In the genomic region with DNA sequence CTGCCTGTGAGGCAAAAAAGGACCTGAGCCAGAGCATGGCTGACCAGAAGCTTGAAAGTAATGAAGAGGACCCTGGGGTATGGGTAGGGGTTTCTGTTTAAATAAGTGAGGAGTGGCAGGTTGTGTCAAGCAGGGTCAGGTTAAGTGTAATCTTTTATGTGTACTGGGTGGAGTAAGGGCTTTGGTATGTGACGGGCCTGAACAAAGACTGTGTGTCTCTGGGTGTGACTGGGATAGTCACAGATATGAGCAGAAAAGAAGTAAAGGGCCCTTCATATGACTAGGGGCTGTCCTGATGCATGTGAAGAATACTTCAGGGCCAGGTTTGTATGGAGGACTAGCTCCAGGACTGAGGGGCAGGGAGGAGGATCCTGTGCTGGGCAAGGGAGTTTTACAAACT, we compare ENCODE assay signal across 30 cellular contexts.
"Had no signal": no experiment of that assay in that cellular context is flagged by ENCODE, and none has a peak within 500 bp of the region (broad histone marks: within the 10 kb centered on the region; RNA-seq: fewer than 3 reads in every experiment).

No MANE protein-coding gene starts in this region.

- H3K27me3 Mint-ChIP-seq: dendritic cell treated with granulocyte-macrophage colony-stimulating factor and Interleukin-4, amounts not matched to agents 40 ng/mL and 50 ng/mL, for 4 days had no signal

- H3K27ac ChIP-seq: lower lobe of right lung, skin epidermis, testis, transverse colon, uterus, VCaP had no signal

- H3K27me3 ChIP-seq: testis, transverse colon, uterus had no signal

- ATAC-seq: activated T-cell treated with anti-CD3 and anti-CD28 coated beads, Interleukin-2, amount 50 U/mL, for 72 hours; left lobe of liver; lower lobe of right lung; sciatic nerve; stimulated activated naive CD8-positive, alpha-beta T cell treated with anti-CD3 and anti-CD28 coated beads, Interleukin-15, Interleukin-2, amounts not matched to agents 100 U/mL and 50 U/mL, for 24 hours had no signal

- H3K36me3 Mint-ChIP-seq: immature natural killer cell had no signal

- H3K4me3 Mint-ChIP-seq: activated T-cell treated with anti-CD3 and anti-CD28 coated beads, Interleukin-2, amount 50 U/mL, for 72 hours; central memory CD8-positive, alpha-beta T cell; dendritic cell treated with granulocyte-macrophage colony-stimulating factor and Interleukin-4, amounts not matched to agents 40 ng/mL and 50 ng/mL, for 4 days; immature natural killer cell; nephron had no signal

- DNase-seq: activated CD4-positive, alpha-beta T cell treated with anti-CD3 and anti-CD28 coated beads for 4 hours; activated CD4-positive, alpha-beta T cell treated with anti-CD3 and anti-CD28 coated beads, Interleukin-2, amount 50 U/mL, for 4 hours; activated naive CD4-positive, alpha-beta T cell treated with Interleukin-2 at 50 U/mL for 16 hours; activated T-cell treated with anti-CD3 and anti-CD28 coated beads for 4 hours; activated T-cell treated with anti-CD3 and anti-CD28 coated beads, Interleukin-2, amount 50 U/mL, for 72 hours; amniotic stem cell; effector CD8-positive, alpha-beta T cell; erythroblast; head of caudate nucleus; hypothalamus; immature natural killer cell; kidney glomerular epithelial cell; lower lobe of right lung; posterior cingulate gyrus; retina; stimulated activated CD4-positive, alpha-beta T cell treated with anti-CD3 and anti-CD28 coated beads, Interleukin-12 subunit alpha, Interleukin-12 subunit beta, amount 100 ng/mL, for 4 hours; stimulated activated CD4-positive, alpha-beta T cell treated with anti-CD3 and anti-CD28 coated beads, Interleukin-4, amount 100 ng/mL, for 1 hour; stimulated activated naive CD8-positive, alpha-beta T cell treated with anti-CD3 and anti-CD28 coated beads, Interleukin-15, Interleukin-2, amounts not matched to agents 100 U/mL and 50 U/mL, for 24 hours; testis; transverse colon; uterus had no signal

- H3K4me1 Mint-ChIP-seq: central memory CD8-positive, alpha-beta T cell; immature natural killer cell had no signal

- H3K27ac Mint-ChIP-seq: activated T-cell treated with anti-CD3 and anti-CD28 coated beads, Interleukin-2, amount 50 U/mL, for 72 hours; dendritic cell treated with granulocyte-macrophage colony-stimulating factor and Interleukin-4, amounts not matched to agents 40 ng/mL and 50 ng/mL, for 4 days; immature natural killer cell; nephron had no signal

- H3K9me3 Mint-ChIP-seq: activated T-cell treated with anti-CD3 and anti-CD28 coated beads, Interleukin-2, amount 50 U/mL, for 72 hours; central memory CD8-positive, alpha-beta T cell; dendritic cell treated with granulocyte-macrophage colony-stimulating factor and Interleukin-4, amounts not matched to agents 40 ng/mL and 50 ng/mL, for 4 days; immature natural killer cell had no signal

- H3K4me3 ChIP-seq: lower lobe of right lung, skin epidermis, testis, transverse colon, uterus had no signal

- H3K36me3 ChIP-seq: lower lobe of right lung, transverse colon, uterus had no signal

- H3K4me1 ChIP-seq: lower lobe of right lung, testis, transverse colon, uterus had no signal

- FAIRE-seq: endometrium, TTC549 had no signal

- H3K9me3 ChIP-seq: lower lobe of right lung, testis, transverse colon, uterus had no signal
